Comparison of ENCODE assay signal across 16 cellular contexts in the genomic region with DNA sequence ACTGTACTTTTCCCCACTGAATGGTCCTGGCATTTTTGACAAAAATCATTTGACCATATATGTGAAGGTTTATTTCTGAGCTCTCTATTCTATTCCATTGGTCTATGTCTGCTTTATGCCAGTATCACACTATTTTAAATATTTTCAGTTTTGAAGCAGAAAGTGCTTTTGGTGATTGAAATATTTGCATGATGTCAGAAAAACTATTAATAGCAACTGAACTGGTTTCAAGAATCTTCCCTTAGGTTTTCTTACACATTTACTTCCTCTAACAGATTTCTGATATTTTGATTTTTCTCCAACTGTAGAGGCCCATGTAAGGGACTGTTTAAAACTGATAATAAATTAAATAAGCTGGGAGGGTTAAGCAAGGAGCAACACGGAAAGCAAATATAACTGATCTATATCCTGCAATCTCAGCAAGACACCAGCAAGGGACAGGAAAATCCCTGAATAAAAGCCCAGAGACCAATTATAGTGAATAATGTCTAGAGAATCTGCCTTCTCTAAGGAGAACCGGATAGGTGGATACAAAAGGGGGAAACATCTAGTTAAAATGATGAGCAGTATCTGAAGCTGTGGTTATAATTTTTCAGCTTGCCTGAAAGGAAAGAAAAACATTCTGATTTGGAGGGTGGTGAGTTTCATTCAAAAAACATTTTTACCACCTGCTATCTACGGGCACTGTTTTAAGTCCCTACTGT.
DNase-seq lines count a peak whose midpoint lies in the region; ATAC-seq, FAIRE-seq and TF ChIP-seq lines count a peak whose summit lies in the region.
"Had no signal": no experiment of that assay in that cellular context is flagged by ENCODE, and none has a peak within 500 bp of the region (broad histone marks: within the 10 kb centered on the region; RNA-seq: fewer than 3 reads in every experiment).

No MANE protein-coding gene starts in this region.

- H3K27me3 ChIP-seq in GM12878 (replicated peaks in 1 of 2; ENCODE audit: control insufficient read depth in 2 of 2, insufficient read depth in 2 of 2, low read length in 1 of 2) (no peaks in the 10 kb centered on the region), upper lobe of right lung (no peaks in the 10 kb centered on the region)
- H3K27me3 ChIP-seq: colonic mucosa, MG63 had no signal

- peak; percentile 49 for ATAC-seq in GM21515 (IDR thresholded peaks at IDR 0.05; ENCODE audit: unreplicated experiment)
- peak; percentile 70 for ATAC-seq in GM12878
- no peak for ATAC-seq in upper lobe of right lung
- ATAC-seq: left colon had no signal

- DNase-seq in AG20443 (ENCODE audit: low spot score) (peak; percentile 50), GM12878 (ENCODE audit: low read depth, low spot score) (peak; percentile 24), myocyte (ENCODE audit: low read depth) (peak; percentile 13), substantia nigra (lab: John Stamatoyannopoulos, UW) (no peak), GDM1 (lab: John Stamatoyannopoulos, UW) (no peak), NCI-H748 treated with DMSO at 0.1 percent for 48 hours (lab: John Stamatoyannopoulos, UW) (no peak), upper lobe of right lung (no peak)
- DNase-seq: activated CD8-positive, alpha-beta memory T cell treated with anti-CD3 and anti-CD28 coated beads for 24 hours; colonic mucosa; foreskin fibroblast; left colon; MG63; stimulated activated CD4-positive, alpha-beta T cell treated with anti-CD3 and anti-CD28 coated beads, Interleukin-15, amount 100 ng/mL, for 24 hours had no signal

- H3K79me2 ChIP-seq in GM12878 (ENCODE audit: control insufficient read depth, insufficient read depth, low read length), result no peaks in the 10 kb centered on the region

- no peaks in the 10 kb centered on the region for H3K9me3 ChIP-seq in GM12878 (replicated peaks; ENCODE audit: control insufficient read depth, insufficient read depth, low read length)
- no peaks in the 10 kb centered on the region for H3K9me3 ChIP-seq in upper lobe of right lung
- H3K9me3 ChIP-seq: colonic mucosa, MG63 had no signal

- FAIRE-seq in GM12878 (lab: Jason Lieb, UNC), result peak; percentile 88

- in situ Hi-C loops in GM12878 (cut with MboI), result no loop called here

- CTCF ChIA-PET in GM12878 (lab: Yijun Ruan, JAX), result interaction anchor here (0.8 kb wide), 1 partner anchor 62 kb away, joined by 4 read pairs; no protein-coding TSS in a partner anchor

- BruUV-seq in GM12878 (replicated peaks; lab: Mats Ljungman, UMichigan), result no TSS peak

- RAD21 ChIA-PET in GM12878 (lab: Charles Lee; ENCODE audit: unreplicated experiment), result no interaction called here

- TF ChIP-seq CTCF in GM12878 (IDR thresholded peaks at IDR 0.05 in 2 of 3, conservative IDR thresholded peaks at IDR 0.05 in 1 of 3; ENCODE audit: control insufficient read depth in 2 of 3, extremely low read depth in 1 of 3, insufficient read depth in 1 of 3, low read depth in 3 of 3, low read length in 3 of 3), result no peak
- no peak for TF ChIP-seq CTCF in upper lobe of right lung (IDR thresholded peaks at IDR 0.05)

- no peak overlapping the region; the same call in 1 of the 2 replicates for H3K9ac ChIP-seq in GM12878 (ENCODE audit: control insufficient read depth, insufficient read depth, low read length)

- H3K4me3 ChIP-seq in GM12878, result peak overlapping the region; percentile 30; the same call in 1 of the 2 replicates
- no peak overlapping the region for H3K4me3 ChIP-seq in upper lobe of right lung
- H3K4me3 ChIP-seq: colonic mucosa, MG63 had no signal

- no peak overlapping the region; the same call in 1 of the 2 replicates for H2AFZ ChIP-seq in GM12878 (ENCODE audit: control insufficient read depth, low read depth, low read length)

- intact Hi-C loops in GM12878 (cut with micrococcal nuclease; ENCODE audit: unreplicated experiment) (no loop called here), upper lobe of right lung (cut with DNase I) (no loop called here)

- TF ChIP-seq EP300 in GM12878 (IDR thresholded peaks at IDR 0.05; ENCODE audit: borderline replicate concordance in 1 of 2, control insufficient read depth in 1 of 2, low read depth in 2 of 2, low read length in 2 of 2), result no peak

- POLR2A ChIA-PET in GM12878 (lab: Charles Lee), result interaction anchor here (0.6 kb wide), 1 partner anchor 137 kb away, joined by 3 read pairs; no protein-coding TSS in a partner anchor

- H3K36me3 ChIP-seq in GM12878 (ENCODE audit: control insufficient read depth in 2 of 2, insufficient read depth in 2 of 2, low read length in 1 of 2), result no peaks in the 10 kb centered on the region; a peak in 1 of 4 replicates
- peaks cover 19% of the 10 kb centered on the region for H3K36me3 ChIP-seq in upper lobe of right lung
- H3K36me3 ChIP-seq: MG63 had no signal

- TF ChIP-seq RAD21 in GM12878 (IDR thresholded peaks at IDR 0.05; ENCODE audit: insufficient read depth, low read depth, low read length), result no peak

- TF ChIP-seq POLR2A in GM12878 (IDR thresholded peaks at IDR 0.05; ENCODE audit: low read depth, low read length), result no peak

- SMC1A ChIA-PET in GM12878 (lab: Charles Lee; ENCODE audit: uncharacterized antibody, unreplicated experiment), result interaction anchor here (0.6 to 1.6 kb wide), 3 partner anchors 11 to 24 kb away, joined by 3 read pairs; no protein-coding TSS in a partner anchor

- no peaks in the 10 kb centered on the region for H4K20me1 ChIP-seq in GM12878 (ENCODE audit: control insufficient read depth, insufficient read depth)

- 41% methylated on average over 3 of the region's 3 CpGs for WGBS in GM12878 (ENCODE audit: insufficient coverage, insufficient replicate concordance, low lambda C conversion rate, missing lambda C conversion rate)

- peak overlapping the region; percentile 24 for H3K4me2 ChIP-seq in GM12878 (ENCODE audit: control insufficient read depth, insufficient read depth)

- H3K4me1 ChIP-seq in GM12878 (ENCODE audit: control insufficient read depth, insufficient read depth, low read length) (peaks cover 18% of the 10 kb centered on the region), upper lobe of right lung (peaks cover 11% of the 10 kb centered on the region)
- H3K4me1 ChIP-seq: colonic mucosa had no signal

- H3K27ac ChIP-seq in GM12878 (ENCODE audit: control insufficient read depth, insufficient read depth) (peak overlapping the region; percentile 47; the same call in 1 of the 2 replicates), substantia nigra (ENCODE audit: low read depth, low read length, poor library complexity, severe bottlenecking) (no peak overlapping the region), upper lobe of right lung (no peak overlapping the region)
- H3K27ac ChIP-seq: C4-2B, colonic mucosa, HL-60 had no signal

TF ChIP-seq in GM12878, 131 proteins besides CTCF, POLR2A, EP300 and RAD21:
- TF ChIP-seq ATF7 (IDR thresholded peaks at IDR 0.05; ENCODE audit: low read depth) (peak; percentile 64), RUNX3 (IDR thresholded peaks at IDR 0.05; ENCODE audit: low read length) (0 out of 2 replicates have a peak, but pooled peaks have one; percentile 3), ATF2 (IDR thresholded peaks at IDR 0.05; ENCODE audit: low read length) (peak; percentile 62; the same call in 1 of the 2 replicates), MEF2A (IDR thresholded peaks at IDR 0.05; ENCODE audit: insufficient read depth, low read depth, low read length) (peak; percentile 85), NFIC (IDR thresholded peaks at IDR 0.05; ENCODE audit: low read depth, low read length) (peak; percentile 31; the same call in 1 of the 2 replicates), SIN3A (IDR thresholded peaks at IDR 0.05; ENCODE audit: low read depth, low read length) (no peak), ASH2L (IDR thresholded peaks at IDR 0.05; ENCODE audit: borderline replicate concordance, low read depth) (no peak), JUNB (IDR thresholded peaks at IDR 0.05) (peak; percentile 43; the same call in 1 of the 2 replicates), MEF2B (IDR thresholded peaks at IDR 0.05; ENCODE audit: partially characterized antibody, poor library complexity, severe bottlenecking) (peak; percentile 63)

Comparison
In these comparisons a context has a peak if more than half of its experiments do, and no peak if none do; other contexts are left out.
1. DNase-seq: peak in AG20443 (single experiment), GM12878 (single experiment) and myocyte (single experiment); none in substantia nigra (0 of 49), GDM1 (single experiment), NCI-H748 treated with DMSO at 0.1 percent for 48 hours (single experiment) and upper lobe of right lung (single experiment).